In the genomic region with DNA sequence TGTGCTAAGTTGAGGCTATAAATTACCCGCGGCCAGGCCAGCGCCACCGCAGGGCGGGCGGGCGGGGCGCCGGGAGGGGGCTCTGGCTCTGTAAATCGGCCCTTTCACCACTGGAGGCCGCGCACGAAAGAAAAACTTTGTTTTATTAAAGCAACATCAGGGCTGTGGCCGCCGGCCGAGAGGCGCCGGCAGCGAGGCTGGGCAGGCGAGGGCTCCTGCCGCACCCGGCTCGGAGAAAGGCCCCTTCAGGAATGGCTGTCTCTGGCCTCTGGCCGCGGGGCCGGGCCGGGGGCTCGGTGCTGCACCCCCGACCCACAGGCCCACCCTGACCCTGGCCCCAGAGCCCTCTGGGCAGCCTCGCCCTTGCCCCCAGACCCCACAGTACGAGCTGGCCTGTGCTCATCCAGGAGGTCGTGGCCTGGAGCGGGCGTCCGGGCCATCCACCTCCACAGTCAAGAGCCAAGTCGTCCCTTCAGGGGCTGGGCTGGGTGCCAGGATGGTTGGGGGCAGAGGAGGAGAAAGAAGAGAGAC, we compare ENCODE assay signal across 9 cellular contexts. TPM values are rescaled to one million over a fixed set of nuclear protein-coding genes. Genes with fewer than 3 reads are reported as not detected.
DNase-seq lines count a peak whose midpoint lies in the region; ATAC-seq and TF ChIP-seq lines count a peak whose summit lies in the region.
"Had no signal": no experiment of that assay in that cellular context is flagged by ENCODE, and none has a peak within 500 bp of the region (broad histone marks: within the 10 kb centered on the region; RNA-seq: fewer than 3 reads in every experiment).

No MANE protein-coding gene starts in this region.

- H3K36me3 ChIP-seq in upper lobe of left lung: no peaks in the 10 kb centered on the region

- peaks cover 41 to 64% (median 46%) of the 10 kb centered on the region in 4 donors for H3K4me1 ChIP-seq in upper lobe of left lung

- ATAC-seq in left colon (peak; percentile 61), upper lobe of left lung (ENCODE audit: low FRiP score in 2 of 2) (peak in 1 of 2 donors; percentile 52), HG02623 (IDR thresholded peaks at IDR 0.05; ENCODE audit: unreplicated experiment) (no peak)

- TF ChIP-seq POLR2A in upper lobe of left lung (IDR thresholded peaks at IDR 0.05): no peak

- DNase-seq in M059J (ENCODE audit: low read depth): peak; percentile 51
- DNase-seq in coronary artery (ENCODE audit: low spot score): no peak
- DNase-seq in left colon: peak in 1 of 2 donors; percentile 45
- no peak for DNase-seq in upper lobe of left lung
- DNase-seq in cerebellar cortex (ENCODE audit: low spot score): no peak
- no peak for DNase-seq in DMS153 treated with DMSO at 0.1 percent for 48 hours (lab: John Stamatoyannopoulos, UW; ENCODE audit: unreplicated experiment)
- DNase-seq: activated B cell treated with CpG ODN at 0.5 μM for 24 hours had no signal

- TF ChIP-seq CTCF in coronary artery (IDR thresholded peaks at IDR 0.05) (no peak), upper lobe of left lung (IDR thresholded peaks at IDR 0.05) (peak in 1 of 6 experiments; percentile 23)

- TF ChIP-seq EP300 in upper lobe of left lung (IDR thresholded peaks at IDR 0.05): no peak

- intact Hi-C loops in left colon (cut with DNase I, micrococcal nuclease): no loop called here

- 10 to 18% methylated on average over 14 to 35 of the region's 36 CpGs for WGBS in upper lobe of left lung, 2 donors

- no peaks in the 10 kb centered on the region for H3K9me3 ChIP-seq in upper lobe of left lung

- H3K27ac ChIP-seq in coronary artery (no peak overlapping the region), upper lobe of left lung (peak overlapping the region in 2 of 4 donors; percentile 45 to 54)
- H3K27ac ChIP-seq: KMS-11 had no signal

- peaks cover 0 to 11% (median 1%) of the 10 kb centered on the region in 4 donors for H3K27me3 ChIP-seq in upper lobe of left lung

- H3K4me3 ChIP-seq in coronary artery (peak overlapping the region; percentile 56), upper lobe of left lung (peak overlapping the region in 3 of 4 donors; percentile 12 to 26 (median 26))

RNA-seq across cellular contexts. Expression of a gene that starts 29.5 kb away (rescaled TPM):
- total RNA-seq in M059J (2014; rRNA removed; shearing (Covaris generic)): 1.4 and 1.9 TPM in 2 replicates
- total RNA-seq in left colon (10 to 100 TPM; 46.5 to 57.4 TPM), upper lobe of left lung (10 to 100 TPM; 18.5 to 92.2 (median 24.4) TPM)

RNA-seq across cellular contexts. Expression of a gene that starts 42.3 kb away (rescaled TPM):
- total RNA-seq in M059J (2014; rRNA removed; shearing (Covaris generic)): 24.0 and 40.6 TPM in 2 replicates
- total RNA-seq in left colon: 10 to 100 TPM in 1 of 2 donors, 1 to 10 TPM in 1; 8.9 to 18.3 TPM
- 10 to 100 TPM in 5 of 6 donors, 1 to 10 TPM in 1; 8.9 to 47.4 (median 21.9) TPM for total RNA-seq in upper lobe of left lung

RNA-seq across cellular contexts. Expression of a gene that starts 42.5 kb away (rescaled TPM):
- total RNA-seq in M059J (2014; rRNA removed; shearing (Covaris generic)): 25.0 and 37.6 TPM in 2 replicates
- 10 to 100 TPM; 51.1 to 60.3 TPM for total RNA-seq in left colon
- 10 to 100 TPM; 38.9 to 99.1 (median 49.6) TPM for total RNA-seq in upper lobe of left lung

RNA-seq across cellular contexts. Expression of a gene that starts 51.5 kb away (rescaled TPM):
- 135 and 161 TPM in 2 replicates for total RNA-seq in M059J (2014; rRNA removed; shearing (Covaris generic))
- 10 to 100 TPM; 23.3 to 27.3 TPM for total RNA-seq in left colon
- 10 to 100 TPM; 33.0 to 51.1 (median 38.0) TPM for total RNA-seq in upper lobe of left lung
